2 cellular contexts compared by ENCODE assay signal in the genomic region with DNA sequence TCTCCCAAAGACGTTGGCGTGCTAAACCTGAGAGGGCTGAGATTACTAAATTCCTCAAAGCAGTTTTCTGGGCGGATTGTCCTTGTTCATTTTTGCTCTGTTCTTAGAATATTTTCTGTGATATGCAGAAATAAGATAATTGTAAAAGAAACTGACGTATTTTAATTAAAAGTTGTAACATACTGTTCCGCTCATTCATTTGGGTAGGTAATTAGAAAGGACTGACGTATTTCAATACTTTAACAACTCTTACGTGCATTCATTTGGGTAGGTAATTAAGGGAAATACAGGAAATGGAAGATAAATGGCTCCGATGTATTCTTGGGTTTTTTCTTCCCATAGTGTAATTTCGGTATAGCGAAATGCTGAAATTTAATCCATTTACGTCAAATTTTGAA.
TF ChIP-seq lines count a peak whose summit lies in the region.

No MANE protein-coding gene starts in this region.

TF ChIP-seq in GM23338, 12 proteins besides CTCF, POLR2A, EP300 and RAD21 (continued from another document):
- TF ChIP-seq, protein P1, sequence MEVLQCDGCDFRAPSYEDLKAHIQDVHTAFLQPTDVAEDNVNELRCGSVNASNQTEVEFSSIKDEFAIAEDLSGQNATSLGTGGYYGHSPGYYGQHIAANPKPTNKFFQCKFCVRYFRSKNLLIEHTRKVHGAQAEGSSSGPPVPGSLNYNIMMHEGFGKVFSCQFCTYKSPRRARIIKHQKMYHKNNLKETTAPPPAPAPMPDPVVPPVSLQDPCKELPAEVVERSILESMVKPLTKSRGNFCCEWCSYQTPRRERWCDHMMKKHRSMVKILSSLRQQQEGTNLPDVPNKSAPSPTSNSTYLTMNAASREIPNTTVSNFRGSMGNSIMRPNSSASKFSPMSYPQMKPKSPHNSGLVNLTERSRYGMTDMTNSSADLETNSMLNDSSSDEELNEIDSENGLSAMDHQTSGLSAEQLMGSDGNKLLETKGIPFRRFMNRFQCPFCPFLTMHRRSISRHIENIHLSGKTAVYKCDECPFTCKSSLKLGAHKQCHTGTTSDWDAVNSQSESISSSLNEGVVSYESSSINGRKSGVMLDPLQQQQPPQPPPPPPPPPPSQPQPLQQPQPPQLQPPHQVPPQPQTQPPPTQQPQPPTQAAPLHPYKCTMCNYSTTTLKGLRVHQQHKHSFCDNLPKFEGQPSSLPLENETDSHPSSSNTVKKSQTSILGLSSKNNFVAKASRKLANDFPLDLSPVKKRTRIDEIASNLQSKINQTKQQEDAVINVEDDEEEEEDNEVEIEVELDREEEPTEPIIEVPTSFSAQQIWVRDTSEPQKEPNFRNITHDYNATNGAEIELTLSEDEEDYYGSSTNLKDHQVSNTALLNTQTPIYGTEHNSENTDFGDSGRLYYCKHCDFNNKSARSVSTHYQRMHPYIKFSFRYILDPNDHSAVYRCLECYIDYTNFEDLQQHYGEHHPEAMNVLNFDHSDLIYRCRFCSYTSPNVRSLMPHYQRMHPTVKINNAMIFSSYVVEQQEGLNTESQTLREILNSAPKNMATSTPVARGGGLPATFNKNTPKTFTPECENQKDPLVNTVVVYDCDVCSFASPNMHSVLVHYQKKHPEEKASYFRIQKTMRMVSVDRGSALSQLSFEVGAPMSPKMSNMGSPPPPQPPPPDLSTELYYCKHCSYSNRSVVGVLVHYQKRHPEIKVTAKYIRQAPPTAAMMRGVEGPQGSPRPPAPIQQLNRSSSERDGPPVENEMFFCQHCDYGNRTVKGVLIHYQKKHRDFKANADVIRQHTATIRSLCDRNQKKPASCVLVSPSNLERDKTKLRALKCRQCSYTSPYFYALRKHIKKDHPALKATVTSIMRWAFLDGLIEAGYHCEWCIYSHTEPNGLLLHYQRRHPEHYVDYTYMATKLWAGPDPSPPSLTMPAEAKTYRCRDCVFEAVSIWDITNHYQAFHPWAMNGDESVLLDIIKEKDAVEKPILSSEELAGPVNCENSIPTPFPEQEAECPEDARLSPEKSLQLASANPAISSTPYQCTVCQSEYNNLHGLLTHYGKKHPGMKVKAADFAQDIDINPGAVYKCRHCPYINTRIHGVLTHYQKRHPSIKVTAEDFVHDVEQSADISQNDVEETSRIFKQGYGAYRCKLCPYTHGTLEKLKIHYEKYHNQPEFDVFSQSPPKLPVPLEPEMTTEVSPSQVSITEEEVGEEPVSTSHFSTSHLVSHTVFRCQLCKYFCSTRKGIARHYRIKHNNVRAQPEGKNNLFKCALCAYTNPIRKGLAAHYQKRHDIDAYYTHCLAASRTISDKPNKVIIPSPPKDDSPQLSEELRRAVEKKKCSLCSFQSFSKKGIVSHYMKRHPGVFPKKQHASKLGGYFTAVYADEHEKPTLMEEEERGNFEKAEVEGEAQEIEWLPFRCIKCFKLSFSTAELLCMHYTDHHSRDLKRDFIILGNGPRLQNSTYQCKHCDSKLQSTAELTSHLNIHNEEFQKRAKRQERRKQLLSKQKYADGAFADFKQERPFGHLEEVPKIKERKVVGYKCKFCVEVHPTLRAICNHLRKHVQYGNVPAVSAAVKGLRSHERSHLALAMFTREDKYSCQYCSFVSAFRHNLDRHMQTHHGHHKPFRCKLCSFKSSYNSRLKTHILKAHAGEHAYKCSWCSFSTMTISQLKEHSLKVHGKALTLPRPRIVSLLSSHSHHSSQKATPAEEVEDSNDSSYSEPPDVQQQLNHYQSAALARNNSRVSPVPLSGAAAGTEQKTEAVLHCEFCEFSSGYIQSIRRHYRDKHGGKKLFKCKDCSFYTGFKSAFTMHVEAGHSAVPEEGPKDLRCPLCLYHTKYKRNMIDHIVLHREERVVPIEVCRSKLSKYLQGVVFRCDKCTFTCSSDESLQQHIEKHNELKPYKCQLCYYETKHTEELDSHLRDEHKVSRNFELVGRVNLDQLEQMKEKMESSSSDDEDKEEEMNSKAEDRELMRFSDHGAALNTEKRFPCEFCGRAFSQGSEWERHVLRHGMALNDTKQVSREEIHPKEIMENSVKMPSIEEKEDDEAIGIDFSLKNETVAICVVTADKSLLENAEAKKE (CRISPR knock-in tag; IDR thresholded peaks at IDR 0.05): no peak
- no peak for TF ChIP-seq JUNB (IDR thresholded peaks at IDR 0.05; ENCODE audit: unreplicated experiment)
- no peak for TF ChIP-seq EZH2 (IDR thresholded peaks at IDR 0.05; ENCODE audit: low read depth, unreplicated experiment)
- TF ChIP-seq, protein P2, sequence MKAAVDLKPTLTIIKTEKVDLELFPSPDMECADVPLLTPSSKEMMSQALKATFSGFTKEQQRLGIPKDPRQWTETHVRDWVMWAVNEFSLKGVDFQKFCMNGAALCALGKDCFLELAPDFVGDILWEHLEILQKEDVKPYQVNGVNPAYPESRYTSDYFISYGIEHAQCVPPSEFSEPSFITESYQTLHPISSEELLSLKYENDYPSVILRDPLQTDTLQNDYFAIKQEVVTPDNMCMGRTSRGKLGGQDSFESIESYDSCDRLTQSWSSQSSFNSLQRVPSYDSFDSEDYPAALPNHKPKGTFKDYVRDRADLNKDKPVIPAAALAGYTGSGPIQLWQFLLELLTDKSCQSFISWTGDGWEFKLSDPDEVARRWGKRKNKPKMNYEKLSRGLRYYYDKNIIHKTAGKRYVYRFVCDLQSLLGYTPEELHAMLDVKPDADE (IDR thresholded peaks at IDR 0.05): no peak

TF ChIP-seq in WTC11, 78 proteins besides CTCF, POLR2A, EP300 and RAD21 (continued from another document):
- TF ChIP-seq AR (CRISPR knock-in tag; IDR thresholded peaks at IDR 0.05): no peak
